Comparison of ENCODE assay signal across 8 cellular contexts in genomic region chr9:99105152-99106043, GRCh38. TPM values are rescaled to one million over a fixed set of nuclear protein-coding genes. Genes with fewer than 3 reads are reported as not detected.
DNase-seq lines count a peak whose midpoint lies in the region; ATAC-seq and TF ChIP-seq lines count a peak whose summit lies in the region.

No MANE protein-coding gene starts in this region.

- no peak for TF ChIP-seq EP300 in upper lobe of left lung (IDR thresholded peaks at IDR 0.05)

- H3K36me3 ChIP-seq in ACC112 (ENCODE audit: insufficient read depth, low read length), result no peaks in the 10 kb centered on the region
- H3K36me3 ChIP-seq in fibroblast of lung (ENCODE audit: control insufficient read depth, insufficient read depth, low read length), result no peaks in the 10 kb centered on the region
- peaks cover 0 to 5% (median 0%) of the 10 kb centered on the region in 3 experiments for H3K36me3 ChIP-seq in naive thymus-derived CD4-positive, alpha-beta T cell (ENCODE audit: control insufficient read depth in 2 of 3, insufficient read depth in 3 of 3, low read length in 3 of 3)
- H3K36me3 ChIP-seq in upper lobe of left lung, result no peaks in the 10 kb centered on the region

- POLR2A ChIA-PET in naive thymus-derived CD4-positive, alpha-beta T cell (lab: Charles Lee), result interaction anchor here (0.7 to 8.6 kb wide), 15 partner anchors 8 to 103 kb away, joined by 3 to 102 read pairs (median 4); no protein-coding TSS in a partner anchor

- CTCF ChIA-PET in naive thymus-derived CD4-positive, alpha-beta T cell (lab: Charles Lee), result interaction anchor here (0.7 to 5.1 kb wide), 9 partner anchors 8 to 104 kb away, joined by 3 to 47 read pairs (median 9); no protein-coding TSS in a partner anchor

- intact Hi-C loops in naive thymus-derived CD4-positive, alpha-beta T cell (cut with micrococcal nuclease), result loop anchor here (1.0 to 5.0 kb wide), 5 partner anchors 8 to 848 kb away; partner anchors contain the start of genes SEC61B (in 1 of the 2) and TBC1D2 (in 1 of the 2)

- H3K27ac ChIP-seq in ACC112 (ENCODE audit: low read depth, low read length) (peak overlapping the region; percentile 58), fibroblast of lung (ENCODE audit: insufficient read depth, low read length) (peak overlapping the region; percentile 89), upper lobe of left lung (peak overlapping the region; percentile 86 to 97 (median 92))
- peak overlapping the region; percentile 74 for H3K27ac ChIP-seq in naive thymus-derived CD4-positive, alpha-beta T cell (ENCODE audit: low read depth, low read length)

- H3K36me3 Mint-ChIP-seq in activated T-cell treated with anti-CD3 and anti-CD28 coated beads, Interleukin-2, amount 50 U/mL, for 72 hours (ENCODE audit: insufficient read depth in 2 of 2), result peaks cover 0 to 5% of the 10 kb centered on the region in 2 donors
- H3K36me3 Mint-ChIP-seq in naive thymus-derived CD4-positive, alpha-beta T cell, result peaks cover 0 to 30% (median 4%) of the 10 kb centered on the region in 5 donors

- TF ChIP-seq CTCF in fibroblast of lung (conservative IDR thresholded peaks at IDR 0.05 in 1 of 2, IDR thresholded peaks at IDR 0.05 in 1 of 2; ENCODE audit: low read depth in 1 of 2, low read length in 2 of 2) (no peak), upper lobe of left lung (IDR thresholded peaks at IDR 0.05) (peak in 3 of 6 experiments; percentile 22 to 47 (median 44))

- H3K9ac ChIP-seq in fibroblast of lung (ENCODE audit: insufficient read depth, low read length), result peak overlapping the region; percentile 94

- H4K20me1 ChIP-seq in fibroblast of lung (ENCODE audit: control insufficient read depth, extremely low read depth, insufficient read depth, low read length), result no peaks in the 10 kb centered on the region

- H3K4me1 ChIP-seq in ACC112 (ENCODE audit: control insufficient read depth, insufficient read depth, low read length, unreplicated experiment) (peaks cover 25% of the 10 kb centered on the region), fibroblast of lung (ENCODE audit: control insufficient read depth, extremely low read depth, insufficient read depth, low read length) (peaks cover 11% of the 10 kb centered on the region), upper lobe of left lung (peaks cover 36 to 53% (median 47%) of the 10 kb centered on the region in 4 donors)
- peaks cover 48 to 56% of the 10 kb centered on the region in 2 donors for H3K4me1 ChIP-seq in naive thymus-derived CD4-positive, alpha-beta T cell (ENCODE audit: control insufficient read depth in 2 of 2, insufficient read depth in 2 of 2, low read length in 2 of 2)

- peak overlapping the region; percentile 82 to 90 for H3K4me3 Mint-ChIP-seq in activated T-cell treated with anti-CD3 and anti-CD28 coated beads, Interleukin-2, amount 50 U/mL, for 72 hours
- peak overlapping the region; percentile 84 to 94 (median 91) for H3K4me3 Mint-ChIP-seq in naive thymus-derived CD4-positive, alpha-beta T cell

- ATAC-seq in GM18508 (IDR thresholded peaks at IDR 0.05; ENCODE audit: insufficient read depth, unreplicated experiment) (peak; percentile 36), HG02884 (IDR thresholded peaks at IDR 0.05; ENCODE audit: unreplicated experiment) (peak; percentile 45), upper lobe of left lung (ENCODE audit: low FRiP score in 2 of 2) (peak; percentile 81 to 89)
- peak; percentile 31 to 54 for ATAC-seq in activated T-cell treated with anti-CD3 and anti-CD28 coated beads, Interleukin-2, amount 50 U/mL, for 72 hours (replicated peaks in 1 of 2)
- peak; percentile 45 for ATAC-seq in naive thymus-derived CD4-positive, alpha-beta T cell

- H3K4me2 ChIP-seq in fibroblast of lung (ENCODE audit: extremely low read depth, insufficient read depth, low read length), result peak overlapping the region; percentile 84

- DNase-seq in NOMO-1 treated with DMSO at 0.1 percent for 48 hours (lab: John Stamatoyannopoulos, UW; ENCODE audit: unreplicated experiment), result peak; percentile 36
- peak; percentile 69 to 76 for DNase-seq in activated T-cell treated with anti-CD3 and anti-CD28 coated beads, Interleukin-2, amount 50 U/mL, for 72 hours
- DNase-seq in fibroblast of lung (ENCODE audit: low read depth in 2 of 2), result peak; percentile 63 to 82
- peak in 7 of 9 donors; percentile 18 to 80 (median 32) for DNase-seq in naive thymus-derived CD4-positive, alpha-beta T cell
- peak; percentile 90 to 96 for DNase-seq in upper lobe of left lung

- peak overlapping the region; percentile 72 for H3K27ac Mint-ChIP-seq in activated T-cell treated with anti-CD3 and anti-CD28 coated beads, Interleukin-2, amount 50 U/mL, for 72 hours
- H3K27ac Mint-ChIP-seq in naive thymus-derived CD4-positive, alpha-beta T cell, result peak overlapping the region; percentile 78 to 94 (median 85)

- H3K27me3 Mint-ChIP-seq in activated T-cell treated with anti-CD3 and anti-CD28 coated beads, Interleukin-2, amount 50 U/mL, for 72 hours (ENCODE audit: low read depth), result no peaks in the 10 kb centered on the region
- H3K27me3 Mint-ChIP-seq in naive thymus-derived CD4-positive, alpha-beta T cell, result no peaks in the 10 kb centered on the region

- peaks cover 64% of the 10 kb centered on the region for H3K4me1 Mint-ChIP-seq in activated T-cell treated with anti-CD3 and anti-CD28 coated beads, Interleukin-2, amount 50 U/mL, for 72 hours (ENCODE audit: low read depth)
- peaks cover 42 to 67% (median 63%) of the 10 kb centered on the region in 7 donors for H3K4me1 Mint-ChIP-seq in naive thymus-derived CD4-positive, alpha-beta T cell

- peak in 3 of 4 donors; percentile 7 to 38 (median 8) for TF ChIP-seq POLR2A in upper lobe of left lung (IDR thresholded peaks at IDR 0.05)

- no peaks in the 10 kb centered on the region for H3K9me3 Mint-ChIP-seq in activated T-cell treated with anti-CD3 and anti-CD28 coated beads, Interleukin-2, amount 50 U/mL, for 72 hours
- peaks cover 0 to under 1% (median 0%) of the 10 kb centered on the region in 11 donors for H3K9me3 Mint-ChIP-seq in naive thymus-derived CD4-positive, alpha-beta T cell

- H2AFZ ChIP-seq in ACC112 (ENCODE audit: low read length, unreplicated experiment) (peak overlapping the region; percentile 51), fibroblast of lung (ENCODE audit: low read length) (no peak overlapping the region)

- 0% methylated on average over 6 to 61 of the region's 118 CpGs for WGBS in upper lobe of left lung, 2 donors

- H3K4me3 ChIP-seq in ACC112 (ENCODE audit: low read depth, low read length) (peak overlapping the region; percentile 84), fibroblast of lung (replicated peaks in 1 of 4; ENCODE audit: control extremely low read depth in 1 of 4, insufficient read depth in 1 of 4, low read depth in 3 of 4, low read length in 4 of 4) (peak overlapping the region; percentile 64 to 87 (median 80)), upper lobe of left lung (peak overlapping the region; percentile 34 to 87 (median 79))
- peak overlapping the region; percentile 73 for H3K4me3 ChIP-seq in naive thymus-derived CD4-positive, alpha-beta T cell (ENCODE audit: low read length)

- H3K27me3 ChIP-seq in ACC112 (ENCODE audit: insufficient read depth, low read length) (no peaks in the 10 kb centered on the region), fibroblast of lung (ENCODE audit: control insufficient read depth, insufficient read depth, low read length) (no peaks in the 10 kb centered on the region), upper lobe of left lung (no peaks in the 10 kb centered on the region)
- no peaks in the 10 kb centered on the region for H3K27me3 ChIP-seq in naive thymus-derived CD4-positive, alpha-beta T cell (ENCODE audit: control insufficient read depth in 2 of 2, insufficient read depth in 2 of 2, low read length in 2 of 2)

- H3K79me2 ChIP-seq in ACC112 (ENCODE audit: control insufficient read depth, insufficient read depth, low read length, unreplicated experiment) (peaks cover 39% of the 10 kb centered on the region), fibroblast of lung (ENCODE audit: control insufficient read depth, insufficient read depth, low read length) (peaks cover 27% of the 10 kb centered on the region)

- H3K9me3 ChIP-seq in fibroblast of lung (ENCODE audit: control insufficient read depth, insufficient read depth, low read depth, low read length) (no peaks in the 10 kb centered on the region), upper lobe of left lung (no peaks in the 10 kb centered on the region)
- H3K9me3 ChIP-seq in naive thymus-derived CD4-positive, alpha-beta T cell (ENCODE audit: control insufficient read depth in 2 of 3, low read length in 3 of 3), result no peaks in the 10 kb centered on the region

RNA-seq across cellular contexts. Expression of gene TGFBR1, which starts 0.5 kb away (rescaled TPM):
- total RNA-seq in activated T-cell treated with anti-CD3 and anti-CD28 coated beads, Interleukin-2, amount 50 U/mL, for 72 hours, result 10 to 100 TPM; 31.0 to 33.5 TPM
- total RNA-seq in fibroblast of lung (63.9 and 79.1 TPM in 2 replicates), upper lobe of left lung (10 to 100 TPM; 13.6 to 63.1 (median 37.9) TPM)
- polyA plus RNA-seq in fibroblast of lung, result 30.4 and 78.5 TPM in 2 replicates
- 20.4 and 45.3 TPM in 2 replicates for polyA plus RNA-seq in fibroblast of lung (2012)
- 96.2 and 132 TPM in 2 replicates for polyA minus RNA-seq in fibroblast of lung (ENCODE audit: low replicate concordance)
- total RNA-seq in naive thymus-derived CD4-positive, alpha-beta T cell, result 10 to 100 TPM; 20.6 to 95.5 (median 29.5) TPM
- polyA plus RNA-seq in naive thymus-derived CD4-positive, alpha-beta T cell, result 10 to 100 TPM; 18.3 to 22.0 TPM

Comparison
In these comparisons a context has a peak if more than half of its experiments do, and no peak if none do; other contexts are left out.
1. Peak in every context shown above with its lines: DNase-seq, ATAC-seq, H3K4me3 ChIP-seq and H3K27ac ChIP-seq.
2. DNase-seq: peak in every context shown above with its lines; median percentile 93 in upper lobe of left lung; 72 in activated T-cell treated with anti-CD3 and anti-CD28 coated beads, Interleukin-2, amount 50 U/mL, for 72 hours; 72 in fibroblast of lung; 36 in NOMO-1 treated with DMSO at 0.1 percent for 48 hours; 32 in naive thymus-derived CD4-positive, alpha-beta T cell.